Comparison of ENCODE assay signal across 8 cellular contexts in the genomic region with DNA sequence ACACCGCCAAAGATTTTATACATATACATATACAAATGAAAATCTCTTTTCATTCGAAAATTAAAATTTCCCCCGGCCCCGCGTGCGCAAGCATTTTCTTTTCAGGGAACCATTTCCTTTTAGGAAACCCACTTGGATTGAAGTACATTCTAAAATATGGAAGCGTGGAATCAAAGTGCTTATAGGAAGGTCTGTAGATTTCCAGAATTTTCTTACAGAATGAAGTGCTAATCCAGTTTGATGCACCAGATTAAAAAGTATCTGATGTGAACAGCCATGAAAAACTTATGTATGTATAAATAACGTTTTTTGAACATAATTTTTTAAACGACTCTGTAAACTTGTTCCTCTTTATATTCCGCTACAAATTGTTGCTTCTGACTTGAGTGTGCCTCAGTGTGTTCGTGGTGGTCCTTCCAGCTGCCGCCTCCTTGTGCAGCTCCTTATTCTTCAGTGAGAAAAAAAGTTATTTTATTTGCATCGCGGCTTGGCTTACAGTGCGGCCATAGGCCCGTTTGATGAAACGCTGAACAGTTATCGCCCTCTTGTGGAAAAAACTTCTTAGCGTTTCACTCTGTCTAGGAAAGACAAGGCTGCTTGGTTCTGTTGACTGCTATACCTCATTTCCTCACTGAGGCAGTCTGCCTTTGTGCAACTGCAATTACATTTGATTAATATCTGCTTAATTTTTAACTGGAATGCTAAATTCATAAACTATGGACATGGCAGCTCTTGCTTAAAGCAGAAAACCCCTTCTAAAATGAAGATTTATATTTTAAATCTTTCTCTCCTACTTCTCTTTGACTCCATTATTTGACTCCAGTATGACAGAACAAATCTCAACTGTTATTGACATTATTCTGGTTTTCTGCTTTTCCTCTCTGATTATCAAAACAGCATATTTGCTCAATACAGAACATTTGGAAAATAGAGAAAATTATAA. TPM values are rescaled to one million over a fixed set of nuclear protein-coding genes. Genes with fewer than 3 reads are reported as not detected.
DNase-seq lines count a peak whose midpoint lies in the region; ATAC-seq and TF ChIP-seq lines count a peak whose summit lies in the region.

No MANE protein-coding gene starts in this region.

- H3K27ac ChIP-seq in tibial nerve: no peak overlapping the region

- 11 to 12% methylated on average over 19 of the region's 19 CpGs for WGBS in tibial nerve, 2 donors

- H3K9me3 ChIP-seq in tibial nerve: no peaks in the 10 kb centered on the region

- TF ChIP-seq POLR2A in tibial nerve (IDR thresholded peaks at IDR 0.05): no peak

- TF ChIP-seq EP300 in tibial nerve (IDR thresholded peaks at IDR 0.05): peak in 1 of 2 donors; percentile 33

- TF ChIP-seq CTCF in astrocyte of the spinal cord (IDR thresholded peaks at IDR 0.05; ENCODE audit: low read depth, low read length): peak; percentile 79
- TF ChIP-seq CTCF in tibial nerve (IDR thresholded peaks at IDR 0.05): peak; percentile 32 to 61 (median 43)

- no peaks in the 10 kb centered on the region for H3K36me3 ChIP-seq in tibial nerve

- DNase-seq in EH (ENCODE audit: low read depth) (peak; percentile 67), NCI-H69 (lab: John Stamatoyannopoulos, UW) (peak; percentile 61), astrocyte of the spinal cord (ENCODE audit: low read depth, low spot score) (peak; percentile 80), inferior parietal cortex (ENCODE audit: extremely low spot score) (peak; percentile 77), tibial nerve (ENCODE audit: low spot score in 2 of 2) (peak in 1 of 2 donors; percentile 36)
- DNase-seq in activated CD4-positive, CD25-positive, alpha-beta regulatory T cell treated with anti-CD3 and anti-CD28 coated beads, Interleukin-2, amount 50 U/mL, for 72 hours: no peak

- in situ Hi-C loops in astrocyte of the spinal cord (cut with HindIII; ENCODE audit: low sequenced_read_pairs): no loop called here

- H3K27me3 ChIP-seq in tibial nerve: peaks cover 8 to 98% of the 10 kb centered on the region in 2 donors

- peaks cover 0 to 13% (median 8%) of the 10 kb centered on the region in 4 donors for H3K4me1 ChIP-seq in tibial nerve

- H3K4me3 ChIP-seq in astrocyte of the spinal cord (ENCODE audit: low read depth, low read length): no peak overlapping the region
- no peak overlapping the region for H3K4me3 ChIP-seq in tibial nerve

- ATAC-seq in GM19468 (IDR thresholded peaks at IDR 0.05; ENCODE audit: extremely low read depth, unreplicated experiment) (peak; percentile 62), HG03520 (IDR thresholded peaks at IDR 0.05; ENCODE audit: unreplicated experiment) (peak; percentile 76)

RNA-seq across cellular contexts. Expression of a gene that starts 4.7 kb away (rescaled TPM):
- under 1 TPM in 1 of 4 donors, not detected in 3; 0.21 TPM for total RNA-seq in tibial nerve
